23 cellular contexts compared by ENCODE assay signal in genomic region chr12:51522696-51523095, GRCh38.
"Had no signal": no experiment of that assay in that cellular context is flagged by ENCODE, and none has a peak within 500 bp of the region (broad histone marks: within the 10 kb centered on the region; RNA-seq: fewer than 3 reads in every experiment).

No MANE protein-coding gene starts in this region.

- DNase-seq: effector memory CD8-positive, alpha-beta T cell; esophagus squamous epithelium; foreskin fibroblast; glutamatergic neuron; left ventricle myocardium inferior; lower lobe of right lung; midbrain; nucleus accumbens; pancreas; right cardiac atrium; stimulated activated CD4-positive, alpha-beta T cell treated with anti-CD3 and anti-CD28 coated beads, Interleukin-2, amount 100 ng/mL, for 48 hours; stimulated activated CD8-positive, alpha-beta memory T cell treated with anti-CD3 and anti-CD28 coated beads, Interleukin-4, amount 100 ng/mL, for 48 hours; stimulated activated naive CD8-positive, alpha-beta T cell treated with anti-CD3 and anti-CD28 coated beads, Interleukin-15, Interleukin-2, amounts not matched to agents 100 U/mL and 50 U/mL, for 24 hours; thyroid gland had no signal

- H3K27me3 ChIP-seq: esophagus squamous epithelium, neural progenitor cell, pancreas, suprapubic skin, thyroid gland had no signal

- ATAC-seq: effector memory CD8-positive, alpha-beta T cell; gastroesophageal sphincter; lower lobe of right lung; natural killer cell treated with Interleukin-12 subunit alpha and Interleukin-12 subunit beta and Interleukin-15 and Interleukin-18, amount 100 ng/mL, for 72 hours; pancreas; right cardiac atrium; stimulated activated effector memory CD8-positive, alpha-beta T cell treated with anti-CD3 and anti-CD28 coated beads, Interleukin-12 subunit alpha, Interleukin-12 subunit beta, amount 100 ng/mL, for 72 hours; stimulated activated naive CD8-positive, alpha-beta T cell treated with anti-CD3 and anti-CD28 coated beads, Interleukin-15, Interleukin-2, amounts not matched to agents 100 U/mL and 50 U/mL, for 24 hours had no signal

- H3K27ac ChIP-seq: epithelial cell of prostate, esophagus squamous epithelium, gastroesophageal sphincter, left ventricle myocardium inferior, lower lobe of right lung, neural progenitor cell, pancreas, suprapubic skin, thyroid gland had no signal

- H3K36me3 ChIP-seq: esophagus squamous epithelium, gastroesophageal sphincter, left ventricle myocardium inferior, lower lobe of right lung, neural progenitor cell, pancreas, suprapubic skin, thyroid gland had no signal

- H2AFZ ChIP-seq: neural progenitor cell had no signal

- H3K4me3 ChIP-seq: esophagus squamous epithelium, gastroesophageal sphincter, left ventricle myocardium inferior, lower lobe of right lung, neural progenitor cell, pancreas, smooth muscle cell, suprapubic skin, thyroid gland had no signal

- FAIRE-seq: keratinocyte, pancreas, urothelium cell line had no signal

- H3K9ac ChIP-seq: neural progenitor cell had no signal

- H3K4me2 ChIP-seq: neural progenitor cell, smooth muscle cell had no signal

- H3K4me1 ChIP-seq: esophagus squamous epithelium, gastroesophageal sphincter, left ventricle myocardium inferior, lower lobe of right lung, neural progenitor cell, pancreas, suprapubic skin, thyroid gland had no signal

- H3K9me3 ChIP-seq: esophagus squamous epithelium, gastroesophageal sphincter, left ventricle myocardium inferior, lower lobe of right lung, pancreas, suprapubic skin, thyroid gland had no signal
